Comparison of ENCODE assay signal across 1 cellular context in genomic region chr3:126683069-126683468, GRCh38.
A peak's percentile ranks its signal among the peaks of the same experiment; 100 is the strongest.
TF ChIP-seq lines count a peak whose summit lies in the region.

No MANE protein-coding gene starts in this region.

TF ChIP-seq in GM12878, 131 proteins besides CTCF, POLR2A, EP300 and RAD21:
- TF ChIP-seq PAX8 (IDR thresholded peaks at IDR 0.05) = no peak
- TF ChIP-seq SPI1 (IDR thresholded peaks at IDR 0.05; ENCODE audit: borderline replicate concordance, insufficient read depth, low read depth, low read length) = peak; percentile 55; the same call in 1 of the 2 replicates
- TF ChIP-seq TCF12 (IDR thresholded peaks at IDR 0.05; ENCODE audit: low read depth, low read length) = no peak
- no peak for TF ChIP-seq NRF1 (conservative IDR thresholded peaks at IDR 0.05; ENCODE audit: low read depth, low read length)
- TF ChIP-seq ZNF217 (IDR thresholded peaks at IDR 0.05) = no peak
TF ChIP-seq in GM12878: peak in this region for 1.
